23 cellular contexts compared by ENCODE assay signal in genomic region chr2:217066510-217067270, GRCh38.
DNase-seq lines count a peak whose midpoint lies in the region; ATAC-seq and TF ChIP-seq lines count a peak whose summit lies in the region.
"Had no signal": no experiment of that assay in that cellular context is flagged by ENCODE, and none has a peak within 500 bp of the region (broad histone marks: within the 10 kb centered on the region; RNA-seq: fewer than 3 reads in every experiment).

No MANE protein-coding gene starts in this region.

- TF ChIP-seq CTCF in MCF 10A (IDR thresholded peaks at IDR 0.05; ENCODE audit: unreplicated experiment) (no peak), breast epithelium (IDR thresholded peaks at IDR 0.05) (no peak), epithelial cell of proximal tubule (conservative IDR thresholded peaks at IDR 0.05; ENCODE audit: low read depth, low read length) (no peak), nephron progenitor cell (IDR thresholded peaks at IDR 0.05) (no peak), dorsolateral prefrontal cortex (IDR thresholded peaks at IDR 0.05 in 54 of 56, conservative IDR thresholded peaks at IDR 0.05 in 2 of 56; ENCODE audit: low read depth in 1 of 56, partially characterized antibody in 56 of 56) (no peak)

- no peak for ATAC-seq in GM19463 (IDR thresholded peaks at IDR 0.05; ENCODE audit: unreplicated experiment)
- ATAC-seq: activated CD4-positive, CD25-positive, alpha-beta regulatory T cell treated with anti-CD3 and anti-CD28 coated beads, Interleukin-2, amount 50 U/mL, for 24 hours; activated CD8-positive, alpha-beta T cell treated with anti-CD3 and anti-CD28 coated beads, Interleukin-2, amount 10 ng/mL, durations not matched to agents 7 days and 5 days; natural killer cell treated with Interleukin-12 subunit alpha and Interleukin-12 subunit beta and Interleukin-15 and Interleukin-18, amount 100 ng/mL, for 72 hours; stimulated activated memory B cell treated with anti-CD40 and anti-IgM and Interleukin-4, amounts not matched to agents 10 μg/mL and 1 μg/mL and 100 μg/mL, for 72 hours had no signal

- H3K27me3 Mint-ChIP-seq in MCF 10A (ENCODE audit: insufficient read depth, unreplicated experiment) (peaks cover 12% of the 10 kb centered on the region), nephron progenitor cell (ENCODE audit: low read depth, poor library complexity) (no peaks in the 10 kb centered on the region)
- H3K27me3 Mint-ChIP-seq: stimulated activated memory B cell treated with anti-CD40 and anti-IgM and Interleukin-4, amounts not matched to agents 10 μg/mL and 1 μg/mL and 100 μg/mL, for 72 hours had no signal

- no peak overlapping the region for H3K27ac ChIP-seq in breast epithelium
- no peak overlapping the region for H3K27ac ChIP-seq in dorsolateral prefrontal cortex
- H3K27ac ChIP-seq: left ventricle myocardium inferior, thoracic aorta had no signal

- POLR2A ChIA-PET in MCF 10A (lab: Yijun Ruan, JAX) = interaction anchor here (1.4 kb wide), 1 partner anchor 39 kb away, joined by 7 read pairs; no protein-coding TSS in a partner anchor

- H3K4me3 ChIP-seq in breast epithelium = no peak overlapping the region
- H3K4me3 ChIP-seq in epithelial cell of proximal tubule (ENCODE audit: low read depth, low read length) = peak overlapping the region; percentile 39
- H3K4me3 ChIP-seq in dorsolateral prefrontal cortex = no peak overlapping the region
- no peak overlapping the region for H3K4me3 ChIP-seq in H7 (ENCODE audit: insufficient read depth, low read depth, low read length)
- H3K4me3 ChIP-seq: left ventricle myocardium inferior, thoracic aorta had no signal

- CTCF ChIA-PET in MCF 10A (lab: Yijun Ruan, JAX) = interaction anchor here (0.6 to 1.1 kb wide), 3 partner anchors 16 to 873 kb away, joined by 3 to 6 read pairs (median 4); no protein-coding TSS in a partner anchor

- H3K27ac Mint-ChIP-seq in MCF 10A (ENCODE audit: low read depth, unreplicated experiment) (peak overlapping the region; percentile 5), nephron progenitor cell (peak overlapping the region; percentile 29)
- H3K27ac Mint-ChIP-seq: activated CD8-positive, alpha-beta T cell treated with anti-CD3 and anti-CD28 coated beads, Interleukin-2, amount 10 ng/mL, durations not matched to agents 7 days and 5 days; B cell; mesothelial cell of epicardium; natural killer cell treated with Interleukin-12 subunit alpha and Interleukin-12 subunit beta and Interleukin-15 and Interleukin-18, amount 100 ng/mL, for 72 hours; stimulated activated memory B cell treated with anti-CD40 and anti-IgM and Interleukin-4, amounts not matched to agents 10 μg/mL and 1 μg/mL and 100 μg/mL, for 72 hours had no signal

- H3K9me3 ChIP-seq in breast epithelium = no peaks in the 10 kb centered on the region
- H3K9me3 ChIP-seq: Caco-2, left ventricle myocardium inferior, thoracic aorta had no signal

- no peaks in the 10 kb centered on the region for H3K36me3 ChIP-seq in breast epithelium
- H3K36me3 ChIP-seq in H7 (replicated peaks; ENCODE audit: control insufficient read depth, insufficient read depth, low read length) = no peaks in the 10 kb centered on the region
- H3K36me3 ChIP-seq: left ventricle myocardium inferior, thoracic aorta had no signal

- H3K9me3 Mint-ChIP-seq in MCF 10A (ENCODE audit: unreplicated experiment) = peaks cover 13% of the 10 kb centered on the region
- H3K9me3 Mint-ChIP-seq in nephron progenitor cell = peaks cover 19% of the 10 kb centered on the region
- H3K9me3 Mint-ChIP-seq: natural killer cell treated with Interleukin-12 subunit alpha and Interleukin-12 subunit beta and Interleukin-15 and Interleukin-18, amount 100 ng/mL, for 72 hours; stimulated activated memory B cell treated with anti-CD40 and anti-IgM and Interleukin-4, amounts not matched to agents 10 μg/mL and 1 μg/mL and 100 μg/mL, for 72 hours had no signal

- H3K4me1 ChIP-seq in breast epithelium = no peaks in the 10 kb centered on the region
- H3K4me1 ChIP-seq: Caco-2 had no signal

- H3K4me1 Mint-ChIP-seq in MCF 10A (ENCODE audit: insufficient read depth, unreplicated experiment) (peaks cover 8% of the 10 kb centered on the region), nephron progenitor cell (peaks cover 53% of the 10 kb centered on the region)
- H3K4me1 Mint-ChIP-seq: B cell; stimulated activated memory B cell treated with anti-CD40 and anti-IgM and Interleukin-4, amounts not matched to agents 10 μg/mL and 1 μg/mL and 100 μg/mL, for 72 hours had no signal

- intact Hi-C loops in MCF 10A (cut with micrococcal nuclease) = loop anchor here (1.0 kb wide), 1 partner anchor 39 kb away; no protein-coding TSS in a partner anchor
- intact Hi-C loops in breast epithelium (cut with DNase I; ENCODE audit: low total_unique reads) = no loop called here
- intact Hi-C loops in dorsolateral prefrontal cortex (cut with DNase I) = no loop called here

- BruUV-seq in MCF 10A (replicated peaks; lab: Mats Ljungman, UMichigan) = no TSS peak

- no peak for TF ChIP-seq POLR2A in breast epithelium (IDR thresholded peaks at IDR 0.05)

- H3K36me3 Mint-ChIP-seq in MCF 10A (ENCODE audit: insufficient read depth, unreplicated experiment) (no peaks in the 10 kb centered on the region), nephron progenitor cell (ENCODE audit: low read depth) (peaks cover 9% of the 10 kb centered on the region)
- H3K36me3 Mint-ChIP-seq: natural killer cell treated with Interleukin-12 subunit alpha and Interleukin-12 subunit beta and Interleukin-15 and Interleukin-18, amount 100 ng/mL, for 72 hours; stimulated activated memory B cell treated with anti-CD40 and anti-IgM and Interleukin-4, amounts not matched to agents 10 μg/mL and 1 μg/mL and 100 μg/mL, for 72 hours had no signal

- no peak for DNase-seq in MCF 10A (ENCODE audit: unreplicated experiment)
- DNase-seq in breast epithelium (ENCODE audit: low spot score in 2 of 2) = no peak
- no peak for DNase-seq in epithelial cell of proximal tubule (ENCODE audit: low read depth)
- no peak for DNase-seq in nephron progenitor cell
- no peak for DNase-seq in dorsolateral prefrontal cortex
- no peak for DNase-seq in NCI-H2029 (lab: John Stamatoyannopoulos, UW)
- DNase-seq in H7 = no peak
- DNase-seq: 8988T; activated CD8-positive, alpha-beta T cell treated with anti-CD3 and anti-CD28 coated beads, Interleukin-2, amount 10 ng/mL, durations not matched to agents 7 days and 5 days; activated T-cell treated with anti-CD3 and anti-CD28 coated beads, Interleukin-2, amount 50 U/mL, for 1 hour; Caco-2; cortex of kidney; left ventricle myocardium inferior; NCI-H524; posterior cingulate gyrus; stimulated activated CD4-positive, alpha-beta T cell treated with anti-CD3 and anti-CD28 coated beads, Interleukin-2, amount 100 ng/mL, for 24 hours had no signal

- H3K4me3 Mint-ChIP-seq in MCF 10A (ENCODE audit: unreplicated experiment) (no peak overlapping the region), nephron progenitor cell (no peak overlapping the region)
- H3K4me3 Mint-ChIP-seq: activated CD8-positive, alpha-beta T cell treated with anti-CD3 and anti-CD28 coated beads, Interleukin-2, amount 10 ng/mL, durations not matched to agents 7 days and 5 days; B cell; mesothelial cell of epicardium; natural killer cell treated with Interleukin-12 subunit alpha and Interleukin-12 subunit beta and Interleukin-15 and Interleukin-18, amount 100 ng/mL, for 72 hours; stimulated activated memory B cell treated with anti-CD40 and anti-IgM and Interleukin-4, amounts not matched to agents 10 μg/mL and 1 μg/mL and 100 μg/mL, for 72 hours had no signal

- H3K27me3 ChIP-seq in breast epithelium (no peaks in the 10 kb centered on the region), dorsolateral prefrontal cortex (peaks cover 0 to 4% (median 0%) of the 10 kb centered on the region in 45 donors), H7 (ENCODE audit: control insufficient read depth, insufficient read depth, low read length) (no peaks in the 10 kb centered on the region)
